Comparison of ENCODE assay signal across 1 cellular context in the genomic region with DNA sequence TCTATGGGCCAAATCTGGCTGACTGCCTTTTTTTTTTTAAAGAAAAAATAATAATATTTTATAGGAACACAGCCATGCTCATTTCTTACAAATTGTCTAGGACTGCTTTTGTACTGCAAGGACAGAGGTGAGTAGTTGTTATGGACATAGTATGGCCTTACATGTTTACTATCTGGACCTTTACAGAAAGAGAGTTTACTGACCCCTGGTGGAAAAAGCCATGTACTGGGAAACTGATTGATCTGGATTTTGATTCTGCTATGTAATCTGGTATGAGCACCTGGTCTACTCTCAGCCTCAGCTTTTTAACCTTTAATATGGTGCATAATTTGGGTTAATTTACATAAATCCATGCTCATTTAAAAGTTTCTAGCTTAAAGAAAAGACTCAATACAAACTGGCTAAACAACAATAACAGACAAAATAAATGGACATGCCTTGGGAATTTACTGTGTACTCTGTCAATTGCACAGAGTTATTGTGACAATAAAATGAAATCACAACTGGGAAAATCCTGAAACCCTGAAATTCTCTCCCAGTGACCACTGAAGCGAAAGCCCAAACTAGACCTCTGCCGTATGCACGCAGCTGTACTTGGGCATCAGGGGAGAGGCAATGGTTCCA.
TF ChIP-seq lines count a peak whose summit lies in the region.

No MANE protein-coding gene starts in this region.

TF ChIP-seq in GM23338, 12 proteins besides CTCF, POLR2A, EP300 and RAD21 (continued from another document):
- TF ChIP-seq ZNF462 (CRISPR knock-in tag; IDR thresholded peaks at IDR 0.05) (no peak), ZNF331 (CRISPR knock-in tag; IDR thresholded peaks at IDR 0.05; ENCODE audit: low read depth) (no peak), ETS1 (IDR thresholded peaks at IDR 0.05) (no peak), STAT1 (IDR thresholded peaks at IDR 0.05; ENCODE audit: unreplicated experiment) (no peak), POLR2AphosphoS5 (IDR thresholded peaks at IDR 0.05; ENCODE audit: low read depth) (no peak), EZH2phosphoT487 (IDR thresholded peaks at IDR 0.05; ENCODE audit: unreplicated experiment) (no peak), EZH2 (IDR thresholded peaks at IDR 0.05; ENCODE audit: low read depth, unreplicated experiment) (no peak), CREB1 (CRISPR knock-in tag; IDR thresholded peaks at IDR 0.05; ENCODE audit: low read depth) (no peak)
TF ChIP-seq in GM23338: peak in this region for 0.
